ENCODE assay signal across 8 cellular contexts in genomic region chrX:118824173-118824782, GRCh38. TPM values are rescaled to one million over a fixed set of nuclear protein-coding genes. Genes with fewer than 3 reads are reported as not detected.
DNase-seq lines count a peak whose midpoint lies in the region; ATAC-seq and TF ChIP-seq lines count a peak whose summit lies in the region.

No MANE protein-coding gene starts in this region.

- H3K9me3 Mint-ChIP-seq in CD14-positive monocyte, result peaks cover 0 to 29% (median 13%) of the 10 kb centered on the region in 7 donors
- H3K9me3 Mint-ChIP-seq in neural progenitor cell, result peaks cover 7% of the 10 kb centered on the region

- H3K27ac ChIP-seq in HUES48 (ENCODE audit: low read depth, low read length) (no peak overlapping the region), neural progenitor cell (no peak overlapping the region)

- peaks cover 5% of the 10 kb centered on the region; the same call in 1 of the 2 replicates for H3K9me3 ChIP-seq in HUES48 (ENCODE audit: control insufficient read depth, insufficient read depth, low read length)
- H3K9me3 ChIP-seq in neural progenitor cell (ENCODE audit: low read depth), result no peaks in the 10 kb centered on the region

- peaks cover 17% of the 10 kb centered on the region for H3K4me1 ChIP-seq in HUES48 (ENCODE audit: control insufficient read depth, insufficient read depth, low read length)
- no peaks in the 10 kb centered on the region for H3K4me1 ChIP-seq in neural progenitor cell

- TF ChIP-seq CTCF in CD14-positive monocyte (IDR thresholded peaks at IDR 0.05) (no peak), neural progenitor cell (IDR thresholded peaks at IDR 0.05) (no peak)

- H3K27ac Mint-ChIP-seq in CD14-positive monocyte, result no peak overlapping the region
- H3K27ac Mint-ChIP-seq in neural progenitor cell, result peak overlapping the region; percentile 92

- intact Hi-C loops in CD14-positive monocyte (cut with micrococcal nuclease), result no loop called here

- H4K20me1 ChIP-seq in neural progenitor cell (ENCODE audit: low read depth), result peaks cover 5% of the 10 kb centered on the region

- H3K9ac ChIP-seq in HUES48 (ENCODE audit: low read depth, low read length) (no peak overlapping the region), neural progenitor cell (no peak overlapping the region)

- H3K27me3 ChIP-seq in HUES48 (ENCODE audit: control insufficient read depth, insufficient read depth, low read length), result peaks cover 94% of the 10 kb centered on the region
- H3K27me3 ChIP-seq in neural progenitor cell, result peaks cover 87% of the 10 kb centered on the region

- H3K36me3 ChIP-seq in HUES48 (ENCODE audit: control insufficient read depth, insufficient read depth, low read length) (no peaks in the 10 kb centered on the region), neural progenitor cell (no peaks in the 10 kb centered on the region)

- peak overlapping the region; percentile 77 for H3K4me2 ChIP-seq in neural progenitor cell

- H2AFZ ChIP-seq in neural progenitor cell (replicated peaks), result peak overlapping the region; percentile 50

- peaks cover 6% of the 10 kb centered on the region for H3F3A ChIP-seq in neural progenitor cell (ENCODE audit: low read depth)

- H3K79me2 ChIP-seq in neural progenitor cell (ENCODE audit: low read depth), result no peaks in the 10 kb centered on the region

- H3K36me3 Mint-ChIP-seq in CD14-positive monocyte (no peaks in the 10 kb centered on the region), neural progenitor cell (no peaks in the 10 kb centered on the region)

- peak overlapping the region; percentile 52 for H3K4me3 ChIP-seq in HUES48 (ENCODE audit: low read depth, low read length)
- peak overlapping the region; percentile 44 for H3K4me3 ChIP-seq in neural progenitor cell

- DNase-seq in CD14-positive monocyte (ENCODE audit: low spot score) (no peak), cerebellar cortex (ENCODE audit: low spot score) (peak; percentile 17), neural progenitor cell (ENCODE audit: low spot score) (peak; percentile 39), HT-29 (ENCODE audit: low spot score) (no peak)

- peaks cover 60 to 77% (median 70%) of the 10 kb centered on the region in 3 donors for H3K27me3 Mint-ChIP-seq in CD14-positive monocyte (ENCODE audit: low read depth in 3 of 3)
- peaks cover 27% of the 10 kb centered on the region for H3K27me3 Mint-ChIP-seq in neural progenitor cell (ENCODE audit: insufficient read depth, low read depth)

- no peak for ATAC-seq in HG02970 (IDR thresholded peaks at IDR 0.05; ENCODE audit: low FRiP score, unreplicated experiment)
- no peak for ATAC-seq in GM21723 (IDR thresholded peaks at IDR 0.05; ENCODE audit: unreplicated experiment)
- no peak for ATAC-seq in GM21825 (IDR thresholded peaks at IDR 0.05; ENCODE audit: unreplicated experiment)

- H3K4me3 Mint-ChIP-seq in CD14-positive monocyte (peak overlapping the region; percentile 67 to 84), neural progenitor cell (peak overlapping the region; percentile 92)

- H3K4me1 Mint-ChIP-seq in CD14-positive monocyte (peaks cover 29% of the 10 kb centered on the region), neural progenitor cell (peaks cover 29% of the 10 kb centered on the region)

RNA-seq across cellular contexts. Expression of gene ZCCHC12, which starts 0.7 kb away (rescaled TPM):
- polyA plus RNA-seq in CD14-positive monocyte, result not detected
- total RNA-seq in neural progenitor cell (ENCODE audit: low replicate concordance), result not detected in 2 replicates
- total RNA-seq in HT-29 (2014; rRNA removed; shearing (Covaris generic)), result not detected in 2 replicates

Comparison
In these comparisons a context has a peak if more than half of its experiments do, and no peak if none do; other contexts are left out.
1. DNase-seq: peak in cerebellar cortex (single experiment) and neural progenitor cell (single experiment); none in CD14-positive monocyte (single experiment) and HT-29 (single experiment).